Comparison of ENCODE assay signal across 16 cellular contexts in genomic region chr2:20569464-20570223, GRCh38.
A peak's percentile ranks its signal among the peaks of the same experiment; 100 is the strongest.
DNase-seq lines count a peak whose midpoint lies in the region; ATAC-seq and TF ChIP-seq lines count a peak whose summit lies in the region.
"Had no signal": no experiment of that assay in that cellular context is flagged by ENCODE, and none has a peak within 500 bp of the region (broad histone marks: within the 10 kb centered on the region; RNA-seq: fewer than 3 reads in every experiment).

No MANE protein-coding gene starts in this region.

- TF ChIP-seq CTCF in suprapubic skin (IDR thresholded peaks at IDR 0.05): no peak

- H3K4me3 ChIP-seq in mesodermal cell (ENCODE audit: extremely low read depth, insufficient read depth, low read length, poor library complexity, severe bottlenecking) (no peak overlapping the region), suprapubic skin (no peak overlapping the region)
- H3K4me3 ChIP-seq: mucosa of descending colon, uterus had no signal

- H3K36me3 Mint-ChIP-seq in activated CD4-positive, alpha-beta memory T cell treated with anti-CD3 and anti-CD28 coated beads, Interleukin-2, amount 10 ng/mL, durations not matched to agents 7 days and 5 days (ENCODE audit: low read depth): no peaks in the 10 kb centered on the region
- no peaks in the 10 kb centered on the region for H3K36me3 Mint-ChIP-seq in activated CD4-positive, alpha-beta memory T cell treated with anti-CD3 and anti-CD28 coated beads for 36 hours

- peak overlapping the region; percentile 6 for H3K27ac Mint-ChIP-seq in activated CD4-positive, alpha-beta memory T cell treated with anti-CD3 and anti-CD28 coated beads, Interleukin-2, amount 10 ng/mL, durations not matched to agents 7 days and 5 days
- H3K27ac Mint-ChIP-seq in activated CD4-positive, alpha-beta memory T cell treated with anti-CD3 and anti-CD28 coated beads for 36 hours: no peak overlapping the region
- H3K27ac Mint-ChIP-seq: activated CD4-positive, alpha-beta T cell treated with anti-CD3 and anti-CD28 coated beads for 36 hours; activated T-cell treated with anti-CD3 and anti-CD28 coated beads, Interleukin-2, amount 50 U/mL, for 24 hours had no signal

- H3K9me3 Mint-ChIP-seq in activated CD4-positive, alpha-beta memory T cell treated with anti-CD3 and anti-CD28 coated beads, Interleukin-2, amount 10 ng/mL, durations not matched to agents 7 days and 5 days: no peaks in the 10 kb centered on the region
- H3K9me3 Mint-ChIP-seq in activated CD4-positive, alpha-beta memory T cell treated with anti-CD3 and anti-CD28 coated beads for 36 hours: no peaks in the 10 kb centered on the region
- H3K9me3 Mint-ChIP-seq: activated T-cell treated with anti-CD3 and anti-CD28 coated beads, Interleukin-2, amount 50 U/mL, for 24 hours had no signal

- H3K27ac ChIP-seq in cingulate gyrus (ENCODE audit: low read depth, low read length): peak overlapping the region; percentile 39
- H3K27ac ChIP-seq in mesodermal cell (ENCODE audit: low read depth, low read length, severe bottlenecking): peak overlapping the region; percentile 94
- H3K27ac ChIP-seq in suprapubic skin: peak overlapping the region; percentile 53

- H3K9me3 ChIP-seq in mesodermal cell (ENCODE audit: control insufficient read depth, low read length): no peaks in the 10 kb centered on the region
- no peaks in the 10 kb centered on the region for H3K9me3 ChIP-seq in suprapubic skin
- H3K9me3 ChIP-seq: mucosa of descending colon, uterus had no signal

- H3K27me3 ChIP-seq in suprapubic skin: no peaks in the 10 kb centered on the region
- H3K27me3 ChIP-seq: uterus had no signal

- POLR2A ChIA-PET in activated CD4-positive, alpha-beta memory T cell treated with anti-CD3 and anti-CD28 coated beads, Interleukin-2, amount 10 ng/mL, durations not matched to agents 7 days and 5 days (lab: Charles Lee): no interaction called here
- POLR2A ChIA-PET in activated CD4-positive, alpha-beta memory T cell treated with anti-CD3 and anti-CD28 coated beads for 36 hours (lab: Charles Lee): no interaction called here

- H3K36me3 ChIP-seq in mesodermal cell (ENCODE audit: control insufficient read depth, insufficient read depth, low read length) (no peaks in the 10 kb centered on the region), suprapubic skin (no peaks in the 10 kb centered on the region)
- H3K36me3 ChIP-seq: uterus had no signal

- no peak for ATAC-seq in HG02981 (IDR thresholded peaks at IDR 0.05; ENCODE audit: unreplicated experiment)
- ATAC-seq: activated CD4-positive, alpha-beta T cell treated with anti-CD3 and anti-CD28 coated beads for 36 hours; mucosa of descending colon had no signal

- TF ChIP-seq EP300 in suprapubic skin (IDR thresholded peaks at IDR 0.05): no peak

- peaks cover 38% of the 10 kb centered on the region for H3K4me1 Mint-ChIP-seq in activated CD4-positive, alpha-beta memory T cell treated with anti-CD3 and anti-CD28 coated beads, Interleukin-2, amount 10 ng/mL, durations not matched to agents 7 days and 5 days
- peaks cover 5% of the 10 kb centered on the region for H3K4me1 Mint-ChIP-seq in activated CD4-positive, alpha-beta memory T cell treated with anti-CD3 and anti-CD28 coated beads for 36 hours (ENCODE audit: low read depth)
- H3K4me1 Mint-ChIP-seq: activated CD4-positive, alpha-beta T cell treated with anti-CD3 and anti-CD28 coated beads for 36 hours had no signal

- no peak for TF ChIP-seq POLR2A in suprapubic skin (IDR thresholded peaks at IDR 0.05)

- H3K4me1 ChIP-seq in mesodermal cell (ENCODE audit: control insufficient read depth, insufficient read depth, low read length, poor library complexity, severe bottlenecking) (peaks cover 54% of the 10 kb centered on the region), suprapubic skin (peaks cover 60% of the 10 kb centered on the region)

- CTCF ChIA-PET in activated CD4-positive, alpha-beta memory T cell treated with anti-CD3 and anti-CD28 coated beads, Interleukin-2, amount 10 ng/mL, durations not matched to agents 7 days and 5 days (lab: Charles Lee): no interaction called here
- CTCF ChIA-PET in activated CD4-positive, alpha-beta memory T cell treated with anti-CD3 and anti-CD28 coated beads for 36 hours (lab: Charles Lee): no interaction called here

- DNase-seq in activated CD4-positive, alpha-beta memory T cell treated with anti-CD3 and anti-CD28 coated beads, Interleukin-2, amount 10 ng/mL, durations not matched to agents 7 days and 5 days: no peak
- no peak for DNase-seq in activated CD4-positive, alpha-beta memory T cell treated with anti-CD3 and anti-CD28 coated beads for 36 hours
- DNase-seq in suprapubic skin (ENCODE audit: low spot score in 2 of 2) (no peak), DMS 273 treated with DMSO at 0.1 percent for 48 hours (lab: John Stamatoyannopoulos, UW) (no peak), retina (no peak)
- DNase-seq: activated CD4-positive, alpha-beta T cell treated with anti-CD3 and anti-CD28 coated beads for 36 hours; activated T-cell treated with anti-CD3 and anti-CD28 coated beads, Interleukin-2, amount 50 U/mL, for 24 hours; mucosa of descending colon; NCI-H187 treated with DMSO at 0.1 percent for 48 hours; NCI-H524; stimulated activated CD4-positive, alpha-beta T cell treated with anti-CD3 and anti-CD28 coated beads, Interleukin-2, amount 100 ng/mL, for 48 hours; SW 1271 had no signal

- peaks cover 5% of the 10 kb centered on the region for H3K27me3 Mint-ChIP-seq in activated CD4-positive, alpha-beta memory T cell treated with anti-CD3 and anti-CD28 coated beads, Interleukin-2, amount 10 ng/mL, durations not matched to agents 7 days and 5 days
- no peaks in the 10 kb centered on the region for H3K27me3 Mint-ChIP-seq in activated CD4-positive, alpha-beta memory T cell treated with anti-CD3 and anti-CD28 coated beads for 36 hours
- H3K27me3 Mint-ChIP-seq: activated T-cell treated with anti-CD3 and anti-CD28 coated beads, Interleukin-2, amount 50 U/mL, for 24 hours had no signal

- 77 to 83% methylated on average over 5 of the region's 7 CpGs for WGBS in mesodermal cell (ENCODE audit: insufficient coverage in 2 of 2), 2 experiments
- WGBS in suprapubic skin: 64% methylated on average over 7 of the region's 7 CpGs

- intact Hi-C loops in activated CD4-positive, alpha-beta memory T cell treated with anti-CD3 and anti-CD28 coated beads for 36 hours (cut with micrococcal nuclease): no loop called here

- H3K4me3 Mint-ChIP-seq in activated CD4-positive, alpha-beta memory T cell treated with anti-CD3 and anti-CD28 coated beads, Interleukin-2, amount 10 ng/mL, durations not matched to agents 7 days and 5 days: no peak overlapping the region
- no peak overlapping the region for H3K4me3 Mint-ChIP-seq in activated CD4-positive, alpha-beta memory T cell treated with anti-CD3 and anti-CD28 coated beads for 36 hours
- H3K4me3 Mint-ChIP-seq: activated CD4-positive, alpha-beta T cell treated with anti-CD3 and anti-CD28 coated beads for 36 hours; activated T-cell treated with anti-CD3 and anti-CD28 coated beads, Interleukin-2, amount 50 U/mL, for 24 hours had no signal

Comparison
In these comparisons a context has a peak if more than half of its experiments do, and no peak if none do; other contexts are left out.
1. H3K27ac ChIP-seq: peak in every context shown above with its lines; median percentile 94 in mesodermal cell; 53 in suprapubic skin; 39 in cingulate gyrus.